Comparison of ENCODE assay signal across 2 cellular contexts in genomic region chr1:67830226-67830625, GRCh38.
TF ChIP-seq lines count a peak whose summit lies in the region.

No MANE protein-coding gene starts in this region.

TF ChIP-seq in IMR-90, 13 proteins besides CTCF, POLR2A, EP300 and RAD21:
- TF ChIP-seq MXI1 (IDR thresholded peaks at IDR 0.05; ENCODE audit: borderline replicate concordance, low read depth, low read length) (no peak), BHLHE40 (IDR thresholded peaks at IDR 0.05; ENCODE audit: low read depth, low read length) (peak; percentile 51; the same call in 1 of the 2 replicates), SMC3 (IDR thresholded peaks at IDR 0.05; ENCODE audit: low read depth, low read length) (no peak)

TF ChIP-seq in GM12878, 131 proteins besides CTCF, POLR2A, EP300 and RAD21:
- TF ChIP-seq RAD51 (IDR thresholded peaks at IDR 0.05) = peak; percentile 42; the same call in 1 of the 2 replicates
- TF ChIP-seq ATF2 (IDR thresholded peaks at IDR 0.05; ENCODE audit: low read length) = no peak
- TF ChIP-seq NR2F1 (conservative IDR thresholded peaks at IDR 0.05) = 0 out of 2 replicates have a peak, but pooled peaks have one; percentile 15
- no peak for TF ChIP-seq RCOR1 (conservative IDR thresholded peaks at IDR 0.05; ENCODE audit: low read depth, low read length)
